In the genomic region with DNA sequence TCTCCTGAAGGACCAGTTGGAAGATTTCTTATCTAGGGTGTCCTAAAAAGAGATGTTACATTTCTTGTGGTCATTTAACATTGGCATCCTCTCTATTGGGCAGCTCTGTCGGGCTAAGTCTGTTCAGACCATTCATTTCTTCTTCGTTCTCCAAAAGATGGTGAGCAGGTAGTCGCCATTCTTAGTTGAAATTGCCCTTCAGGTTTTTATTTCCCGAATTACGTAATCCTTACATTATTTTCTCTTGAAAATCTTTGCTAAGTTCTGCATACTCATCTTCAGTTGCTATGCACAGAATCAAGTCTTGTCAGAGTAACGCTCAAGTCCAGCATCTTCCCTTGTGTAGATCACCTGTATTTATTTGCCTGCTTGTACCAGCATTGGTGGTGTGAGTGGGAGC, we compare ENCODE assay signal across 1 cellular context.
TF ChIP-seq lines count a peak whose summit lies in the region.

No MANE protein-coding gene starts in this region.

TF ChIP-seq in HCT116, 20 proteins besides CTCF, POLR2A, EP300 and RAD21:
- TF ChIP-seq EZH2phosphoT487 (IDR thresholded peaks at IDR 0.05; ENCODE audit: borderline replicate concordance) (no peak), EGR1 (IDR thresholded peaks at IDR 0.05; ENCODE audit: low read depth) (no peak), SIN3A (IDR thresholded peaks at IDR 0.05; ENCODE audit: low read depth) (no peak), SRF (IDR thresholded peaks at IDR 0.05; ENCODE audit: low read depth) (no peak), SP1 (IDR thresholded peaks at IDR 0.05; ENCODE audit: low read depth) (no peak), ZNF274 (IDR thresholded peaks at IDR 0.05; ENCODE audit: low read depth, low read length) (no peak), POLR2AphosphoS5 (IDR thresholded peaks at IDR 0.05; ENCODE audit: low read depth, low read length) (no peak), CBX3 (IDR thresholded peaks at IDR 0.05; ENCODE audit: low read depth) (no peak), JUND (IDR thresholded peaks at IDR 0.05) (no peak), FOSL1 (IDR thresholded peaks at IDR 0.05; ENCODE audit: low read depth) (no peak)
- TF ChIP-seq, protein P1, sequence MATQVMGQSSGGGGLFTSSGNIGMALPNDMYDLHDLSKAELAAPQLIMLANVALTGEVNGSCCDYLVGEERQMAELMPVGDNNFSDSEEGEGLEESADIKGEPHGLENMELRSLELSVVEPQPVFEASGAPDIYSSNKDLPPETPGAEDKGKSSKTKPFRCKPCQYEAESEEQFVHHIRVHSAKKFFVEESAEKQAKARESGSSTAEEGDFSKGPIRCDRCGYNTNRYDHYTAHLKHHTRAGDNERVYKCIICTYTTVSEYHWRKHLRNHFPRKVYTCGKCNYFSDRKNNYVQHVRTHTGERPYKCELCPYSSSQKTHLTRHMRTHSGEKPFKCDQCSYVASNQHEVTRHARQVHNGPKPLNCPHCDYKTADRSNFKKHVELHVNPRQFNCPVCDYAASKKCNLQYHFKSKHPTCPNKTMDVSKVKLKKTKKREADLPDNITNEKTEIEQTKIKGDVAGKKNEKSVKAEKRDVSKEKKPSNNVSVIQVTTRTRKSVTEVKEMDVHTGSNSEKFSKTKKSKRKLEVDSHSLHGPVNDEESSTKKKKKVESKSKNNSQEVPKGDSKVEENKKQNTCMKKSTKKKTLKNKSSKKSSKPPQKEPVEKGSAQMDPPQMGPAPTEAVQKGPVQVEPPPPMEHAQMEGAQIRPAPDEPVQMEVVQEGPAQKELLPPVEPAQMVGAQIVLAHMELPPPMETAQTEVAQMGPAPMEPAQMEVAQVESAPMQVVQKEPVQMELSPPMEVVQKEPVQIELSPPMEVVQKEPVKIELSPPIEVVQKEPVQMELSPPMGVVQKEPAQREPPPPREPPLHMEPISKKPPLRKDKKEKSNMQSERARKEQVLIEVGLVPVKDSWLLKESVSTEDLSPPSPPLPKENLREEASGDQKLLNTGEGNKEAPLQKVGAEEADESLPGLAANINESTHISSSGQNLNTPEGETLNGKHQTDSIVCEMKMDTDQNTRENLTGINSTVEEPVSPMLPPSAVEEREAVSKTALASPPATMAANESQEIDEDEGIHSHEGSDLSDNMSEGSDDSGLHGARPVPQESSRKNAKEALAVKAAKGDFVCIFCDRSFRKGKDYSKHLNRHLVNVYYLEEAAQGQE (IDR thresholded peaks at IDR 0.05; ENCODE audit: low read depth): no peak
